Comparison of ENCODE assay signal across 31 cellular contexts in genomic region chr7:118452128-118452527, GRCh38.
"Had no signal": no experiment of that assay in that cellular context is flagged by ENCODE, and none has a peak within 500 bp of the region (broad histone marks: within the 10 kb centered on the region; RNA-seq: fewer than 3 reads in every experiment).

No MANE protein-coding gene starts in this region.

- H3K27me3 Mint-ChIP-seq: activated CD4-positive, alpha-beta memory T cell treated with anti-CD3 and anti-CD28 coated beads for 36 hours; activated CD4-positive, alpha-beta T cell treated with anti-CD3 and anti-CD28 coated beads for 36 hours; activated CD4-positive, alpha-beta T cell treated with anti-CD3 and anti-CD28 coated beads, Interleukin-2, amount 10 ng/mL, durations not matched to agents 24 days and 14 days; activated CD8-positive, alpha-beta memory T cell treated with anti-CD3 and anti-CD28 coated beads, Interleukin-2, amount 10 ng/mL, durations not matched to agents 7 days and 5 days; activated naive CD8-positive, alpha-beta T cell had no signal

- H3K4me3 Mint-ChIP-seq: activated CD4-positive, alpha-beta memory T cell treated with anti-CD3 and anti-CD28 coated beads for 36 hours; activated CD4-positive, alpha-beta T cell treated with anti-CD3 and anti-CD28 coated beads for 36 hours; activated CD4-positive, alpha-beta T cell treated with anti-CD3 and anti-CD28 coated beads, Interleukin-2, amount 10 ng/mL, durations not matched to agents 24 days and 14 days; activated CD8-positive, alpha-beta memory T cell treated with anti-CD3 and anti-CD28 coated beads, Interleukin-2, amount 10 ng/mL, durations not matched to agents 7 days and 5 days; activated CD8-positive, alpha-beta T cell treated with anti-CD3 and anti-CD28 coated beads, Interleukin-2, amount 10 ng/mL, durations not matched to agents 7 days and 5 days; activated naive CD8-positive, alpha-beta T cell; activated T-helper 1 cell treated with anti-CD3 and anti-CD28 coated beads, Interleukin-12 subunit alpha, Interleukin-12 subunit beta, Interleukin-2, Interleukin-4 antibody, amounts not matched to agents 30 ng/mL and 10 ng/mL and 1 ng/mL, durations not matched to agents 14 hours and 24 hours and 36 hours; endodermal cell had no signal

- H3K36me3 Mint-ChIP-seq: activated CD4-positive, alpha-beta memory T cell treated with anti-CD3 and anti-CD28 coated beads for 36 hours; activated CD8-positive, alpha-beta memory T cell treated with anti-CD3 and anti-CD28 coated beads, Interleukin-2, amount 10 ng/mL, durations not matched to agents 7 days and 5 days; activated naive CD8-positive, alpha-beta T cell had no signal

- H3K4me3 ChIP-seq: adrenal gland, body of pancreas, esophagus muscularis mucosa, gastrocnemius medialis, heart left ventricle had no signal

- ATAC-seq: activated CD4-positive, alpha-beta T cell treated with anti-CD3 and anti-CD28 coated beads for 36 hours; activated CD8-positive, alpha-beta memory T cell treated with anti-CD3 and anti-CD28 coated beads, Interleukin-2, amount 10 ng/mL, durations not matched to agents 7 days and 5 days; activated CD8-positive, alpha-beta T cell treated with anti-CD3 and anti-CD28 coated beads, Interleukin-2, amount 10 ng/mL, durations not matched to agents 7 days and 5 days; body of pancreas; foreskin keratinocyte; gastrocnemius medialis; heart left ventricle had no signal

- H3K4me1 Mint-ChIP-seq: activated CD4-positive, alpha-beta T cell treated with anti-CD3 and anti-CD28 coated beads for 36 hours; activated CD4-positive, alpha-beta T cell treated with anti-CD3 and anti-CD28 coated beads, Interleukin-2, amount 10 ng/mL, durations not matched to agents 24 days and 14 days; activated CD8-positive, alpha-beta memory T cell treated with anti-CD3 and anti-CD28 coated beads, Interleukin-2, amount 10 ng/mL, durations not matched to agents 7 days and 5 days; endodermal cell had no signal

- H3K9me3 Mint-ChIP-seq: activated CD4-positive, alpha-beta T cell treated with anti-CD3 and anti-CD28 coated beads, Interleukin-2, amount 10 ng/mL, durations not matched to agents 24 days and 14 days; activated T-helper 2 cell treated with anti-CD3 and anti-CD28 coated beads, Interferon-gamma antibody, Interleukin-2, Interleukin-4, amounts not matched to agents 10 μg/mL and 5 μg/mL and 100 μg/mL, durations not matched to agents 14 hours and 24 hours and 36 hours had no signal

- DNase-seq: activated CD4-positive, alpha-beta memory T cell treated with anti-CD3 and anti-CD28 coated beads for 36 hours; activated CD4-positive, alpha-beta T cell treated with anti-CD3 and anti-CD28 coated beads for 36 hours; activated CD4-positive, alpha-beta T cell treated with anti-CD3 and anti-CD28 coated beads, Interleukin-2, amount 10 ng/mL, durations not matched to agents 24 days and 14 days; activated CD4-positive, CD25-positive, alpha-beta regulatory T cell; activated CD4-positive, CD25-positive, alpha-beta regulatory T cell treated with anti-CD3 and anti-CD28 coated beads, Interleukin-2, amount 50 U/mL, for 72 hours; activated CD8-positive, alpha-beta memory T cell treated with anti-CD3 and anti-CD28 coated beads, Interleukin-2, amount 10 ng/mL, durations not matched to agents 7 days and 5 days; activated CD8-positive, alpha-beta memory T cell treated with anti-CD3 and anti-CD28 coated beads, Interleukin-2, amount 50 U/mL, for 4 hours; activated CD8-positive, alpha-beta T cell treated with anti-CD3 and anti-CD28 coated beads, Interleukin-2, amount 10 ng/mL, durations not matched to agents 7 days and 5 days; activated effector memory CD4-positive, alpha-beta T cell treated with anti-CD3 and anti-CD28 coated beads, Interleukin-2, amount 50 U/mL, for 16 hours; activated naive CD4-positive, alpha-beta T cell treated with anti-CD3 and anti-CD28 coated beads, Interleukin-2, amount 50 U/mL, for 16 hours; activated naive CD4-positive, alpha-beta T cell treated with Interleukin-2 at 50 U/mL for 16 hours; activated T-cell treated with anti-CD3 and anti-CD28 coated beads, Interleukin-2, amount 50 U/mL, for 1 hour; activated T-cell treated with anti-CD3 and anti-CD28 coated beads, Interleukin-2, amount 50 U/mL, for 48 hours; adrenal gland; amygdala; aorta; body of pancreas; caudate nucleus; cortex of kidney; effector memory CD4-positive, alpha-beta T cell; endodermal cell; erythroblast; foreskin keratinocyte; gastrocnemius medialis; glutamatergic neuron; heart left ventricle; T-helper 2 cell had no signal

- H3K27ac Mint-ChIP-seq: activated CD4-positive, alpha-beta memory T cell treated with anti-CD3 and anti-CD28 coated beads for 36 hours; activated CD4-positive, alpha-beta T cell treated with anti-CD3 and anti-CD28 coated beads for 36 hours; activated CD4-positive, alpha-beta T cell treated with anti-CD3 and anti-CD28 coated beads, Interleukin-2, amount 10 ng/mL, durations not matched to agents 24 days and 14 days; activated CD8-positive, alpha-beta memory T cell treated with anti-CD3 and anti-CD28 coated beads, Interleukin-2, amount 10 ng/mL, durations not matched to agents 7 days and 5 days; activated CD8-positive, alpha-beta T cell treated with anti-CD3 and anti-CD28 coated beads, Interleukin-2, amount 10 ng/mL, durations not matched to agents 7 days and 5 days; activated naive CD8-positive, alpha-beta T cell; activated T-helper 1 cell treated with anti-CD3 and anti-CD28 coated beads, Interleukin-12 subunit alpha, Interleukin-12 subunit beta, Interleukin-2, Interleukin-4 antibody, amounts not matched to agents 30 ng/mL and 10 ng/mL and 1 ng/mL, durations not matched to agents 14 hours and 24 hours and 36 hours; activated T-helper 2 cell treated with anti-CD3 and anti-CD28 coated beads, Interferon-gamma antibody, Interleukin-2, Interleukin-4, amounts not matched to agents 10 μg/mL and 5 μg/mL and 100 μg/mL, durations not matched to agents 14 hours and 24 hours and 36 hours; endodermal cell had no signal
